In the genomic region with DNA sequence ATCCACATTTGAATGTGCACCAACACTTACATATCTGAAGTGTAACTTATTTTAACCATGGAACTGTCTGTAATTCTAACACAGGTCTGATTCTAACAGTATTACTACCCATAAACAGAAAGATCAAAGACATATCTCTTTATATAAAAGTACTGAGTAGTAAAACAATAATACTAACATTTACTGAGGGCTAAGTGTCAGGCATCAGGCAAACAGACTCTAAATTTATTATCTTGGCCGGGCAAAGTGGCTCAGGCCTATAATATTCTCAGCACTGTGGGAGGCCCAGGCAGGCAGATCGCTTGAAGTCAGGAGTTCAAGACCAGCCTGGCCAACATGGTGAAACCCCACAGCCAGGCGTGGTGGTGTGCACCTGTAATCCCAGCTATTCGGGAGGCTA, we compare ENCODE assay signal across 20 cellular contexts.
"Had no signal": no experiment of that assay in that cellular context is flagged by ENCODE, and none has a peak within 500 bp of the region (broad histone marks: within the 10 kb centered on the region; RNA-seq: fewer than 3 reads in every experiment).

No MANE protein-coding gene starts in this region.

- H3K9me3 Mint-ChIP-seq: dendritic cell treated with granulocyte-macrophage colony-stimulating factor and Interleukin-4, amounts not matched to agents 40 ng/mL and 50 ng/mL, for 4 days; effector memory CD8-positive, alpha-beta T cell; nephron progenitor cell; stimulated activated effector memory CD8-positive, alpha-beta T cell treated with anti-CD3 and anti-CD28 coated beads, Interleukin-12 subunit alpha, Interleukin-12 subunit beta, amount 100 ng/mL, for 72 hours; type B pancreatic cell had no signal

- H3K4me3 ChIP-seq: psoas muscle, right lobe of liver, suprapubic skin, thyroid gland had no signal

- H3K27ac ChIP-seq: right lobe of liver, suprapubic skin, thyroid gland had no signal

- H3K27me3 ChIP-seq: right lobe of liver, suprapubic skin, thyroid gland had no signal

- H3K27ac Mint-ChIP-seq: dendritic cell treated with granulocyte-macrophage colony-stimulating factor and Interleukin-4, amounts not matched to agents 40 ng/mL and 50 ng/mL, for 4 days; nephron progenitor cell; type B pancreatic cell had no signal

- H3K27me3 Mint-ChIP-seq: dendritic cell treated with granulocyte-macrophage colony-stimulating factor and Interleukin-4, amounts not matched to agents 40 ng/mL and 50 ng/mL, for 4 days; effector memory CD8-positive, alpha-beta T cell; type B pancreatic cell had no signal

- H3K9me3 ChIP-seq: psoas muscle, right lobe of liver, suprapubic skin, thyroid gland had no signal

- ATAC-seq: effector memory CD8-positive, alpha-beta T cell; left lobe of liver; psoas muscle; right lobe of liver; stimulated activated naive CD8-positive, alpha-beta T cell treated with anti-CD3 and anti-CD28 coated beads, Interleukin-15, Interleukin-2, amounts not matched to agents 100 U/mL and 50 U/mL, for 24 hours had no signal

- H3K4me3 Mint-ChIP-seq: dendritic cell treated with granulocyte-macrophage colony-stimulating factor and Interleukin-4, amounts not matched to agents 40 ng/mL and 50 ng/mL, for 4 days; nephron progenitor cell; stimulated activated effector memory CD8-positive, alpha-beta T cell treated with anti-CD3 and anti-CD28 coated beads, Interleukin-12 subunit alpha, Interleukin-12 subunit beta, amount 100 ng/mL, for 72 hours; type B pancreatic cell had no signal

- H3K4me1 ChIP-seq: right lobe of liver, thyroid gland had no signal

- FAIRE-seq: colon, islet of Langerhans, urothelium cell line had no signal

- DNase-seq: effector memory CD8-positive, alpha-beta T cell; foreskin melanocyte; head of caudate nucleus; hippocampal formation; nephron progenitor cell; psoas muscle; retina; right lobe of liver; stimulated activated CD4-positive, alpha-beta T cell treated with anti-CD3 and anti-CD28 coated beads, Interleukin-4, amount 100 ng/mL, for 1 hour; stimulated activated CD8-positive, alpha-beta memory T cell treated with anti-CD3 and anti-CD28 coated beads, Interleukin-4, amount 100 ng/mL, for 48 hours; stimulated activated naive CD8-positive, alpha-beta T cell treated with anti-CD3 and anti-CD28 coated beads, Interleukin-15, Interleukin-2, amounts not matched to agents 100 U/mL and 50 U/mL, for 24 hours; thyroid gland had no signal
